8 cellular contexts compared by ENCODE assay signal in genomic region chr1:155064109-155064812, GRCh38. TPM values are rescaled to one million over a fixed set of nuclear protein-coding genes. Genes with fewer than 3 reads are reported as not detected.
DNase-seq lines count a peak whose midpoint lies in the region; ATAC-seq and TF ChIP-seq lines count a peak whose summit lies in the region.

No MANE protein-coding gene starts in this region.

- ATAC-seq in HG02852 (IDR thresholded peaks at IDR 0.05; ENCODE audit: unreplicated experiment) (peak; percentile 9), esophagus mucosa (peak; percentile 1), HG03097 (IDR thresholded peaks at IDR 0.05; ENCODE audit: low FRiP score, unreplicated experiment) (no peak)

- no peaks in the 10 kb centered on the region for H4K20me1 ChIP-seq in neural cell (ENCODE audit: insufficient read depth)

- peak overlapping the region; percentile 72 for H3K4me3 ChIP-seq in neural cell (ENCODE audit: low read length)

- no peaks in the 10 kb centered on the region for H3K9me3 ChIP-seq in neural cell (ENCODE audit: low read length)

- no peak overlapping the region for H3K27ac ChIP-seq in neural cell (ENCODE audit: low read length)

- H3K9me2 ChIP-seq in neural cell (ENCODE audit: insufficient read depth, low read length) = no peaks in the 10 kb centered on the region

- peaks cover 8% of the 10 kb centered on the region for H3K79me2 ChIP-seq in neural cell (replicated peaks; ENCODE audit: insufficient read depth, low read length)

- no peaks in the 10 kb centered on the region for H3K27me3 ChIP-seq in neural cell (ENCODE audit: insufficient read depth, low read depth, low read length)

- H3K36me3 ChIP-seq in neural cell (ENCODE audit: insufficient read depth, low read length) = no peaks in the 10 kb centered on the region

- peak overlapping the region; percentile 60 for H3K9ac ChIP-seq in neural cell (ENCODE audit: low read length)

- no peak overlapping the region for H2AFZ ChIP-seq in neural cell (ENCODE audit: low read depth, low read length)

- DNase-seq in DMS53 (lab: John Stamatoyannopoulos, UW) = peak; percentile 84
- DNase-seq in SK-N-DZ (ENCODE audit: low spot score) = peak; percentile 69
- no peak for DNase-seq in GOT3 (lab: John Stamatoyannopoulos, UW)
- DNase-seq in GM19238 (ENCODE audit: insufficient read length, low spot score) = no peak

- no peak for TF ChIP-seq EP300 in neural cell (conservative IDR thresholded peaks at IDR 0.05; ENCODE audit: poor library complexity, severe bottlenecking)

- no peak for TF ChIP-seq RAD21 in neural cell (conservative IDR thresholded peaks at IDR 0.05)

- H3F3A ChIP-seq in neural cell (ENCODE audit: insufficient read depth, low read length, poor library complexity, severe bottlenecking) = no peaks in the 10 kb centered on the region

- no peak for TF ChIP-seq CTCF in neural cell (IDR thresholded peaks at IDR 0.05; ENCODE audit: poor library complexity, severe bottlenecking)

- H3K4me2 ChIP-seq in neural cell (ENCODE audit: low read length) = no peak overlapping the region

TF ChIP-seq in neural cell, 6 proteins besides CTCF, POLR2A, EP300 and RAD21:
- TF ChIP-seq SMC3 (conservative IDR thresholded peaks at IDR 0.05; ENCODE audit: poor library complexity) = no peak
TF ChIP-seq in neural cell: peak in this region for 0.

RNA-seq across cellular contexts. Expression of gene EFNA4, which starts 0.7 kb away (rescaled TPM):
- 12.7 and 13.3 TPM in 2 replicates for polyA plus RNA-seq in SK-N-DZ (2014; cell fraction: cytosol; rRNA removed)
- polyA plus RNA-seq in SK-N-DZ (2014; cell fraction: nucleus; rRNA removed) = 9.2 and 10.1 TPM in 2 replicates
- total RNA-seq in esophagus mucosa = 12.1 TPM
- polyA plus RNA-seq in neural cell = 0.64 and 1.2 TPM in 2 replicates
- polyA minus RNA-seq in neural cell = 0.81 TPM in 1 of 2 replicates, not detected in the other

RNA-seq across cellular contexts. Expression of gene ADAM15, which starts 13.1 kb away (rescaled TPM):
- polyA plus RNA-seq in SK-N-DZ (2014; cell fraction: cytosol; rRNA removed) = 55.4 and 55.5 TPM in 2 replicates
- polyA plus RNA-seq in SK-N-DZ (2014; cell fraction: nucleus; rRNA removed) = 227 and 243 TPM in 2 replicates
- 167 TPM for total RNA-seq in esophagus mucosa
- 24.8 and 27.6 TPM in 2 replicates for polyA plus RNA-seq in neural cell
- 9.7 and 17.3 TPM in 2 replicates for polyA minus RNA-seq in neural cell

RNA-seq across cellular contexts. Expression of gene EFNA3, which starts 14.4 kb away (rescaled TPM):
- polyA plus RNA-seq in SK-N-DZ (2014; cell fraction: cytosol; rRNA removed) = 13.3 and 15.9 TPM in 2 replicates
- polyA plus RNA-seq in SK-N-DZ (2014; cell fraction: nucleus; rRNA removed) = 10.2 and 10.5 TPM in 2 replicates
- total RNA-seq in esophagus mucosa = 20.6 TPM
- 12.2 and 16.9 TPM in 2 replicates for polyA plus RNA-seq in neural cell
- polyA minus RNA-seq in neural cell = 16.6 and 19.8 TPM in 2 replicates

RNA-seq across cellular contexts. Expression of gene DCST1, which starts 30.6 kb away (rescaled TPM):
- polyA plus RNA-seq in SK-N-DZ (2014; cell fraction: cytosol; rRNA removed) = 0.05 TPM in 1 of 2 replicates, not detected in the other
- not detected in 2 replicates for polyA plus RNA-seq in SK-N-DZ (2014; cell fraction: nucleus; rRNA removed)
- total RNA-seq in esophagus mucosa = 0.32 TPM
- polyA plus RNA-seq in neural cell = not detected in 2 replicates
- not detected in 2 replicates for polyA minus RNA-seq in neural cell

RNA-seq across cellular contexts. Expression of gene DCST2, which starts 30.7 kb away (rescaled TPM):
- polyA plus RNA-seq in SK-N-DZ (2014; cell fraction: cytosol; rRNA removed) = 0.28 TPM in 1 of 2 replicates, not detected in the other
- 0.19 and 2.3 TPM in 2 replicates for polyA plus RNA-seq in SK-N-DZ (2014; cell fraction: nucleus; rRNA removed)
- total RNA-seq in esophagus mucosa = 1.3 TPM
- 0.76 and 1.8 TPM in 2 replicates for polyA plus RNA-seq in neural cell
- polyA minus RNA-seq in neural cell = 0.23 and 0.49 TPM in 2 replicates

Comparison
In these comparisons a context has a peak if more than half of its experiments do, and no peak if none do; other contexts are left out.
1. DNase-seq: peak in DMS53 (single experiment) and SK-N-DZ (single experiment); none in GOT3 (single experiment) and GM19238 (single experiment).